8 cellular contexts compared by ENCODE assay signal in genomic region chr1:31155216-31155806, GRCh38.
DNase-seq lines count a peak whose midpoint lies in the region; ATAC-seq and TF ChIP-seq lines count a peak whose summit lies in the region.

No MANE protein-coding gene starts in this region.

- TF ChIP-seq CTCF in WERI-Rb-1 (IDR thresholded peaks at IDR 0.05; ENCODE audit: low read depth, low read length) (no peak; the same call in 1 of the 2 replicates), cardiac fibroblast (IDR thresholded peaks at IDR 0.05; ENCODE audit: low read depth, low read length) (no peak)

- DNase-seq in DMS53 treated with DMSO at 0.1 percent for 48 hours (lab: John Stamatoyannopoulos, UW; ENCODE audit: unreplicated experiment) (peak; percentile 14), NCI-H1105 (lab: John Stamatoyannopoulos, UW) (peak; percentile 71), WERI-Rb-1 (peak; percentile 87), cardiac fibroblast (ENCODE audit: low read depth in 2 of 2) (peak; percentile 61 to 76), kidney glomerular epithelial cell (lab: John Stamatoyannopoulos, UW) (peak; percentile 42), KG1 (lab: John Stamatoyannopoulos, UW) (no peak)
- DNase-seq in stimulated activated CD4-positive, alpha-beta T cell treated with anti-CD3 and anti-CD28 coated beads, Interleukin-1b, Interleukin-23, amount 100 ng/mL, for 4 hours (ENCODE audit: low read depth in 2 of 2): peak; percentile 41 to 64

- H3K4me3 ChIP-seq in WERI-Rb-1 (ENCODE audit: low read depth, low read length) (peak overlapping the region; percentile 67), cardiac fibroblast (replicated peaks in 1 of 2; ENCODE audit: low read depth in 2 of 2, low read length in 2 of 2) (peak overlapping the region; percentile 67)

- no peaks in the 10 kb centered on the region for H3K27me3 ChIP-seq in WERI-Rb-1 (ENCODE audit: insufficient read depth, low read depth, severe bottlenecking)

- peak overlapping the region; percentile 93 for H3K27ac ChIP-seq in WERI-Rb-1

- H3K9me3 ChIP-seq in WERI-Rb-1 (ENCODE audit: severe bottlenecking): no peaks in the 10 kb centered on the region

- peak; percentile 54 for ATAC-seq in GM21737 (IDR thresholded peaks at IDR 0.05; ENCODE audit: unreplicated experiment)

- H3K36me3 ChIP-seq in WERI-Rb-1: no peaks in the 10 kb centered on the region
